26 cellular contexts compared by ENCODE assay signal in genomic region chr12:34275129-34275528, GRCh38.
"Had no signal": no experiment of that assay in that cellular context is flagged by ENCODE, and none has a peak within 500 bp of the region (broad histone marks: within the 10 kb centered on the region; RNA-seq: fewer than 3 reads in every experiment).

No MANE protein-coding gene starts in this region.

- H3K4me3 ChIP-seq: ascending aorta, body of pancreas, MG63, SK-N-MC had no signal

- H3K4me1 Mint-ChIP-seq: activated CD4-positive, alpha-beta memory T cell treated with anti-CD3 and anti-CD28 coated beads, Interleukin-2, amount 10 ng/mL, durations not matched to agents 7 days and 5 days; activated naive CD4-positive, alpha-beta T cell treated with anti-CD3 and anti-CD28 coated beads, Interleukin-2, amount 10 ng/mL, durations not matched to agents 7 days and 5 days; activated naive CD8-positive, alpha-beta T cell treated with anti-CD3 and anti-CD28 coated beads, Interleukin-2, amount 10 ng/mL, durations not matched to agents 7 days and 5 days; T-cell had no signal

- H3K4me3 Mint-ChIP-seq: activated CD4-positive, alpha-beta memory T cell treated with anti-CD3 and anti-CD28 coated beads, Interleukin-2, amount 10 ng/mL, durations not matched to agents 7 days and 5 days; activated naive CD4-positive, alpha-beta T cell treated with anti-CD3 and anti-CD28 coated beads, Interleukin-2, amount 10 ng/mL, durations not matched to agents 7 days and 5 days; activated naive CD8-positive, alpha-beta T cell treated with anti-CD3 and anti-CD28 coated beads, Interleukin-2, amount 10 ng/mL, durations not matched to agents 7 days and 5 days; activated T-cell treated with anti-CD3 and anti-CD28 coated beads, Interleukin-2, amount 50 U/mL, for 72 hours; T-cell had no signal

- H3K27me3 ChIP-seq: ascending aorta, body of pancreas, MG63 had no signal

- H3K4me1 ChIP-seq: ascending aorta, body of pancreas had no signal

- H3K27ac Mint-ChIP-seq: activated CD4-positive, alpha-beta memory T cell treated with anti-CD3 and anti-CD28 coated beads, Interleukin-2, amount 10 ng/mL, durations not matched to agents 7 days and 5 days; activated naive CD4-positive, alpha-beta T cell treated with anti-CD3 and anti-CD28 coated beads, Interleukin-2, amount 10 ng/mL, durations not matched to agents 7 days and 5 days; activated naive CD8-positive, alpha-beta T cell treated with anti-CD3 and anti-CD28 coated beads, Interleukin-2, amount 10 ng/mL, durations not matched to agents 7 days and 5 days; activated T-cell treated with anti-CD3 and anti-CD28 coated beads, Interleukin-2, amount 50 U/mL, for 72 hours; activated T-helper 2 cell treated with anti-CD3 and anti-CD28 coated beads, Interferon-gamma antibody, Interleukin-2, Interleukin-4, amounts not matched to agents 10 μg/mL and 5 μg/mL and 100 μg/mL, durations not matched to agents 14 hours and 24 hours and 36 hours; T-cell had no signal

- H3K27ac ChIP-seq: ascending aorta, body of pancreas, SK-N-MC, VCaP had no signal

- DNase-seq: activated CD4-positive, alpha-beta memory T cell treated with anti-CD3 and anti-CD28 coated beads, Interleukin-2, amount 10 ng/mL, durations not matched to agents 7 days and 5 days; activated CD4-positive, alpha-beta T cell treated with anti-CD3 and anti-CD28 coated beads, Interleukin-2, amount 50 U/mL, for 1 hour; activated CD4-positive, CD25-positive, alpha-beta regulatory T cell; activated gamma-delta T cell treated with Interleukin-2 at 50 U/mL for 16 hours; activated naive CD4-positive, alpha-beta T cell treated with anti-CD3 and anti-CD28 coated beads, Interleukin-2, amount 10 ng/mL, durations not matched to agents 7 days and 5 days; activated naive CD8-positive, alpha-beta T cell treated with anti-CD3 and anti-CD28 coated beads, Interleukin-2, amount 10 ng/mL, durations not matched to agents 7 days and 5 days; activated T-cell treated with anti-CD3 and anti-CD28 coated beads, Interleukin-2, amount 50 U/mL, for 72 hours; body of pancreas; MG63; NCI-H1105; NCI-H1436; NCI-H1694 treated with DMSO at 0.1 percent for 48 hours; NCI-H2029 treated with DMSO at 0.1 percent for 48 hours; NCI-H510A treated with DMSO at 0.1 percent for 48 hours; NCI-H69; NK-92 treated with Interleukin-12 subunit alpha and Interleukin-12 subunit beta, amount 100 ng/mL, for 24 hours; OCI-M1; RPMI8226; T-cell; T-helper 2 cell had no signal

- H3K36me3 ChIP-seq: ascending aorta, MG63 had no signal

- H3K9me3 ChIP-seq: ascending aorta, body of pancreas, MG63 had no signal

- H3K27me3 Mint-ChIP-seq: activated CD4-positive, alpha-beta memory T cell treated with anti-CD3 and anti-CD28 coated beads, Interleukin-2, amount 10 ng/mL, durations not matched to agents 7 days and 5 days; activated naive CD4-positive, alpha-beta T cell treated with anti-CD3 and anti-CD28 coated beads, Interleukin-2, amount 10 ng/mL, durations not matched to agents 7 days and 5 days; activated naive CD8-positive, alpha-beta T cell treated with anti-CD3 and anti-CD28 coated beads, Interleukin-2, amount 10 ng/mL, durations not matched to agents 7 days and 5 days; T-cell had no signal

- H3K36me3 Mint-ChIP-seq: activated naive CD4-positive, alpha-beta T cell treated with anti-CD3 and anti-CD28 coated beads, Interleukin-2, amount 10 ng/mL, durations not matched to agents 7 days and 5 days; activated naive CD8-positive, alpha-beta T cell treated with anti-CD3 and anti-CD28 coated beads, Interleukin-2, amount 10 ng/mL, durations not matched to agents 7 days and 5 days; T-cell had no signal

- ATAC-seq: activated T-cell treated with anti-CD3 and anti-CD28 coated beads, Interleukin-2, amount 50 U/mL, for 72 hours; body of pancreas; Panc1; Right ventricle myocardium inferior; T-cell had no signal
